In the genomic region with DNA sequence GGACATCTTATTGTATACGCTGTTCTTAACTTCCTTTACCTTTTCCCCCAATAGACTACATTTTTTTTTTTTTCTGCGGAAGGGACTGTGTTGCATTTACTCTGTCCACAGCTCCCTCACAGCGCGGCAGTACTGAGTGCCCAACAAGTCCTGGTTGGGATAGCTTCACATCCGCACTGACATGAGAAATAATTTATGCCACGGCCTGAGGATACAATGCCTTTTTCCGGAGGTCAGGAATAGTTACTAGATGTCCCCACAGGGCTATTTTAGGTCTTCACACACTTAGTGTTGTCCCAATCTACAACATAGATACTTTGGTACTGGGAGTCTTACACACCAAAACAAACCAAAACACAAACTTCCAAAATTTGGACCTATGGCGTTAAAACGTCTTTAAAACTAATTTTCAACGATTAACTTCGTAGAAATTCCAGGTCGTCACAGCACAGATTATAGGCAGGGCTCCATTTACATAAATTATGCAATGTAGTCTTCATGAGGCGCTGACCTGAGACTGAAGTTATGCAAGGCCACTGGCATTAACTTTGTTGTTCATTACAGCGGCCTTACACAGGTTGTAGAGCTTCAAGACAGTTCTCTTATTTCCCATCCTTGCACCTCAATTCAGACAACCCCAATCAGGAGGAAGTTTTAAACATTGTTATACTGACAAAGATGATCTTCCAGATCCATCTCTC, we compare ENCODE assay signal across 2 cellular contexts.
TF ChIP-seq lines count a peak whose summit lies in the region.

No MANE protein-coding gene starts in this region.

TF ChIP-seq in K562, 482 proteins besides CTCF, POLR2A, EP300 and RAD21 (continued from another document and continues in another):
- TF ChIP-seq, protein P1, sequence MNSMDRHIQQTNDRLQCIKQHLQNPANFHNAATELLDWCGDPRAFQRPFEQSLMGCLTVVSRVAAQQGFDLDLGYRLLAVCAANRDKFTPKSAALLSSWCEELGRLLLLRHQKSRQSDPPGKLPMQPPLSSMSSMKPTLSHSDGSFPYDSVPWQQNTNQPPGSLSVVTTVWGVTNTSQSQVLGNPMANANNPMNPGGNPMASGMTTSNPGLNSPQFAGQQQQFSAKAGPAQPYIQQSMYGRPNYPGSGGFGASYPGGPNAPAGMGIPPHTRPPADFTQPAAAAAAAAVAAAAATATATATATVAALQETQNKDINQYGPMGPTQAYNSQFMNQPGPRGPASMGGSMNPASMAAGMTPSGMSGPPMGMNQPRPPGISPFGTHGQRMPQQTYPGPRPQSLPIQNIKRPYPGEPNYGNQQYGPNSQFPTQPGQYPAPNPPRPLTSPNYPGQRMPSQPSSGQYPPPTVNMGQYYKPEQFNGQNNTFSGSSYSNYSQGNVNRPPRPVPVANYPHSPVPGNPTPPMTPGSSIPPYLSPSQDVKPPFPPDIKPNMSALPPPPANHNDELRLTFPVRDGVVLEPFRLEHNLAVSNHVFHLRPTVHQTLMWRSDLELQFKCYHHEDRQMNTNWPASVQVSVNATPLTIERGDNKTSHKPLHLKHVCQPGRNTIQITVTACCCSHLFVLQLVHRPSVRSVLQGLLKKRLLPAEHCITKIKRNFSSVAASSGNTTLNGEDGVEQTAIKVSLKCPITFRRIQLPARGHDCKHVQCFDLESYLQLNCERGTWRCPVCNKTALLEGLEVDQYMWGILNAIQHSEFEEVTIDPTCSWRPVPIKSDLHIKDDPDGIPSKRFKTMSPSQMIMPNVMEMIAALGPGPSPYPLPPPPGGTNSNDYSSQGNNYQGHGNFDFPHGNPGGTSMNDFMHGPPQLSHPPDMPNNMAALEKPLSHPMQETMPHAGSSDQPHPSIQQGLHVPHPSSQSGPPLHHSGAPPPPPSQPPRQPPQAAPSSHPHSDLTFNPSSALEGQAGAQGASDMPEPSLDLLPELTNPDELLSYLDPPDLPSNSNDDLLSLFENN (IDR thresholded peaks at IDR 0.05; ENCODE audit: low read depth in 2 of 2, low read length in 2 of 2) = no peak
- TF ChIP-seq THRB (CRISPR knock-in tag; conservative IDR thresholded peaks at IDR 0.05) (no peak), ZNF561 (CRISPR knock-in tag; conservative IDR thresholded peaks at IDR 0.05) (no peak), EHMT2 (IDR thresholded peaks at IDR 0.05) (no peak), CHD4 (IDR thresholded peaks at IDR 0.05; ENCODE audit: insufficient read depth, insufficient replicate concordance, low read depth, low read length, poor library complexity, severe bottlenecking) (no peak), ZNF316 (IDR thresholded peaks at IDR 0.05) (no peak), SETDB1 (IDR thresholded peaks at IDR 0.05; ENCODE audit: low read length) (no peak), POLR2B (IDR thresholded peaks at IDR 0.05; ENCODE audit: low read depth, partially characterized antibody) (no peak), ZNF592 (IDR thresholded peaks at IDR 0.05) (peak; percentile 51; the same call in 1 of the 2 replicates), ZNF551 (CRISPR knock-in tag; IDR thresholded peaks at IDR 0.05) (no peak)
- TF ChIP-seq, protein P2, sequence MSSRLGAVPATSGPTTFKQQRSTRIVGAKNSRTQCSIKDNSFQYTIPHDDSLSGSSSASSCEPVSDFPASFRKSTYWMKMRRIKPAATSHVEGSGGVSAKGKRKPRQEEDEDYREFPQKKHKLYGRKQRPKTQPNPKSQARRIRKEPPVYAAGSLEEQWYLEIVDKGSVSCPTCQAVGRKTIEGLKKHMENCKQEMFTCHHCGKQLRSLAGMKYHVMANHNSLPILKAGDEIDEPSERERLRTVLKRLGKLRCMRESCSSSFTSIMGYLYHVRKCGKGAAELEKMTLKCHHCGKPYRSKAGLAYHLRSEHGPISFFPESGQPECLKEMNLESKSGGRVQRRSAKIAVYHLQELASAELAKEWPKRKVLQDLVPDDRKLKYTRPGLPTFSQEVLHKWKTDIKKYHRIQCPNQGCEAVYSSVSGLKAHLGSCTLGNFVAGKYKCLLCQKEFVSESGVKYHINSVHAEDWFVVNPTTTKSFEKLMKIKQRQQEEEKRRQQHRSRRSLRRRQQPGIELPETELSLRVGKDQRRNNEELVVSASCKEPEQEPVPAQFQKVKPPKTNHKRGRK (tag; IDR thresholded peaks at IDR 0.05) = 0 out of 2 replicates have a peak, but pooled peaks have one; percentile 12
- TF ChIP-seq, protein P3, sequence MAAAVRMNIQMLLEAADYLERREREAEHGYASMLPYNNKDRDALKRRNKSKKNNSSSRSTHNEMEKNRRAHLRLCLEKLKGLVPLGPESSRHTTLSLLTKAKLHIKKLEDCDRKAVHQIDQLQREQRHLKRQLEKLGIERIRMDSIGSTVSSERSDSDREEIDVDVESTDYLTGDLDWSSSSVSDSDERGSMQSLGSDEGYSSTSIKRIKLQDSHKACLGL (CRISPR knock-in tag; IDR thresholded peaks at IDR 0.05; ENCODE audit: borderline replicate concordance, poor library complexity, severe bottlenecking) = no peak

TF ChIP-seq in HepG2, 621 proteins besides CTCF, POLR2A, EP300 and RAD21 (continued from another document and continues in another):
- TF ChIP-seq MNT (IDR thresholded peaks at IDR 0.05) = no peak
- no peak for TF ChIP-seq FOXP1 (IDR thresholded peaks at IDR 0.05)
- TF ChIP-seq FOXP1 (CRISPR knock-in tag; IDR thresholded peaks at IDR 0.05) = 0 out of 2 replicates have a peak, but pooled peaks have one; percentile 27
- TF ChIP-seq GRHL1 (CRISPR knock-in tag; conservative IDR thresholded peaks at IDR 0.05) = no peak
- TF ChIP-seq, protein P4, sequence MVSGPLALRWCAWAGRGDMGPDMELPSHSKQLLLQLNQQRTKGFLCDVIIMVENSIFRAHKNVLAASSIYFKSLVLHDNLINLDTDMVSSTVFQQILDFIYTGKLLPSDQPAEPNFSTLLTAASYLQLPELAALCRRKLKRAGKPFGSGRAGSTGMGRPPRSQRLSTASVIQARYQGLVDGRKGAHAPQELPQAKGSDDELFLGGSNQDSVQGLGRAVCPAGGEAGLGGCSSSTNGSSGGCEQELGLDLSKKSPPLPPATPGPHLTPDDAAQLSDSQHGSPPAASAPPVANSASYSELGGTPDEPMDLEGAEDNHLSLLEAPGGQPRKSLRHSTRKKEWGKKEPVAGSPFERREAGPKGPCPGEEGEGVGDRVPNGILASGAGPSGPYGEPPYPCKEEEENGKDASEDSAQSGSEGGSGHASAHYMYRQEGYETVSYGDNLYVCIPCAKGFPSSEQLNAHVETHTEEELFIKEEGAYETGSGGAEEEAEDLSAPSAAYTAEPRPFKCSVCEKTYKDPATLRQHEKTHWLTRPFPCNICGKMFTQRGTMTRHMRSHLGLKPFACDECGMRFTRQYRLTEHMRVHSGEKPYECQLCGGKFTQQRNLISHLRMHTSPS (CRISPR knock-in tag; IDR thresholded peaks at IDR 0.05; ENCODE audit: low read depth) = no peak
- peak; percentile 11; the same call in 1 of the 2 replicates for TF ChIP-seq FOXC1 (CRISPR knock-in tag; IDR thresholded peaks at IDR 0.05; ENCODE audit: borderline replicate concordance)
- no peak for TF ChIP-seq SETDB1 (CRISPR knock-in tag; IDR thresholded peaks at IDR 0.05; ENCODE audit: borderline replicate concordance)
- no peak for TF ChIP-seq U2AF1 (optimal IDR thresholded peaks at IDR 0.05; ENCODE audit: low read depth, low read length)
- no peak for TF ChIP-seq KLF16 (CRISPR knock-in tag; IDR thresholded peaks at IDR 0.05)
- TF ChIP-seq ARNTL (CRISPR knock-in tag; IDR thresholded peaks at IDR 0.05) = no peak
- TF ChIP-seq ELF4 (CRISPR knock-in tag; IDR thresholded peaks at IDR 0.05; ENCODE audit: borderline replicate concordance) = no peak
- TF ChIP-seq SIN3A (IDR thresholded peaks at IDR 0.05; ENCODE audit: borderline replicate concordance, low read depth, low read length) = no peak
- no peak for TF ChIP-seq ZNF513 (CRISPR knock-in tag; conservative IDR thresholded peaks at IDR 0.05)
- TF ChIP-seq CEBPG (CRISPR knock-in tag; IDR thresholded peaks at IDR 0.05) = peak; percentile 85
- TF ChIP-seq ZSCAN9 (CRISPR knock-in tag; IDR thresholded peaks at IDR 0.05; ENCODE audit: borderline replicate concordance) = no peak
- TF ChIP-seq ZNF550 (CRISPR knock-in tag; IDR thresholded peaks at IDR 0.05; ENCODE audit: borderline replicate concordance) = no peak
- TF ChIP-seq IRF2 (CRISPR knock-in tag; IDR thresholded peaks at IDR 0.05) = no peak
- TF ChIP-seq, protein P5, sequence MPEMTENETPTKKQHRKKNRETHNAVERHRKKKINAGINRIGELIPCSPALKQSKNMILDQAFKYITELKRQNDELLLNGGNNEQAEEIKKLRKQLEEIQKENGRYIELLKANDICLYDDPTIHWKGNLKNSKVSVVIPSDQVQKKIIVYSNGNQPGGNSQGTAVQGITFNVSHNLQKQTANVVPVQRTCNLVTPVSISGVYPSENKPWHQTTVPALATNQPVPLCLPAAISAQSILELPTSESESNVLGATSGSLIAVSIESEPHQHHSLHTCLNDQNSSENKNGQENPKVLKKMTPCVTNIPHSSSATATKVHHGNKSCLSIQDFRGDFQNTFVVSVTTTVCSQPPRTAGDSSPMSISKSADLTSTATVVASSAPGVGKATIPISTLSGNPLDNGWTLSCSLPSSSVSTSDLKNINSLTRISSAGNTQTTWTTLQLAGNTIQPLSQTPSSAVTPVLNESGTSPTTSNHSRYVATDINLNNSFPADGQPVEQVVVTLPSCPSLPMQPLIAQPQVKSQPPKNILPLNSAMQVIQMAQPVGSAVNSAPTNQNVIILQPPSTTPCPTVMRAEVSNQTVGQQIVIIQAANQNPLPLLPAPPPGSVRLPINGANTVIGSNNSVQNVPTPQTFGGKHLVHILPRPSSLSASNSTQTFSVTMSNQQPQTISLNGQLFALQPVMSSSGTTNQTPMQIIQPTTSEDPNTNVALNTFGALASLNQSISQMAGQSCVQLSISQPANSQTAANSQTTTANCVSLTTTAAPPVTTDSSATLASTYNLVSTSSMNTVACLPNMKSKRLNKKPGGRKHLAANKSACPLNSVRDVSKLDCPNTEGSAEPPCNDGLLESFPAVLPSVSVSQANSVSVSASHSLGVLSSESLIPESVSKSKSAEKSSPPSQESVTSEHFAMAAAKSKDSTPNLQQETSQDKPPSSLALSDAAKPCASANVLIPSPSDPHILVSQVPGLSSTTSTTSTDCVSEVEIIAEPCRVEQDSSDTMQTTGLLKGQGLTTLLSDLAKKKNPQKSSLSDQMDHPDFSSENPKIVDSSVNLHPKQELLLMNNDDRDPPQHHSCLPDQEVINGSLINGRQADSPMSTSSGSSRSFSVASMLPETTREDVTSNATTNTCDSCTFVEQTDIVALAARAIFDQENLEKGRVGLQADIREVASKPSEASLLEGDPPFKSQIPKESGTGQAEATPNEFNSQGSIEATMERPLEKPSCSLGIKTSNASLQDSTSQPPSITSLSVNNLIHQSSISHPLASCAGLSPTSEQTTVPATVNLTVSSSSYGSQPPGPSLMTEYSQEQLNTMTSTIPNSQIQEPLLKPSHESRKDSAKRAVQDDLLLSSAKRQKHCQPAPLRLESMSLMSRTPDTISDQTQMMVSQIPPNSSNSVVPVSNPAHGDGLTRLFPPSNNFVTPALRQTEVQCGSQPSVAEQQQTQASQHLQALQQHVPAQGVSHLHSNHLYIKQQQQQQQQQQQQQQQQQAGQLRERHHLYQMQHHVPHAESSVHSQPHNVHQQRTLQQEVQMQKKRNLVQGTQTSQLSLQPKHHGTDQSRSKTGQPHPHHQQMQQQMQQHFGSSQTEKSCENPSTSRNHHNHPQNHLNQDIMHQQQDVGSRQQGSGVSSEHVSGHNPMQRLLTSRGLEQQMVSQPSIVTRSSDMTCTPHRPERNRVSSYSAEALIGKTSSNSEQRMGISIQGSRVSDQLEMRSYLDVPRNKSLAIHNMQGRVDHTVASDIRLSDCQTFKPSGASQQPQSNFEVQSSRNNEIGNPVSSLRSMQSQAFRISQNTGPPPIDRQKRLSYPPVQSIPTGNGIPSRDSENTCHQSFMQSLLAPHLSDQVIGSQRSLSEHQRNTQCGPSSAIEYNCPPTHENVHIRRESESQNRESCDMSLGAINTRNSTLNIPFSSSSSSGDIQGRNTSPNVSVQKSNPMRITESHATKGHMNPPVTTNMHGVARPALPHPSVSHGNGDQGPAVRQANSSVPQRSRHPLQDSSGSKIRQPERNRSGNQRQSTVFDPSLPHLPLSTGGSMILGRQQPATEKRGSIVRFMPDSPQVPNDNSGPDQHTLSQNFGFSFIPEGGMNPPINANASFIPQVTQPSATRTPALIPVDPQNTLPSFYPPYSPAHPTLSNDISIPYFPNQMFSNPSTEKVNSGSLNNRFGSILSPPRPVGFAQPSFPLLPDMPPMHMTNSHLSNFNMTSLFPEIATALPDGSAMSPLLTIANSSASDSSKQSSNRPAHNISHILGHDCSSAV (CRISPR knock-in tag; IDR thresholded peaks at IDR 0.05; ENCODE audit: borderline replicate concordance) = no peak
- TF ChIP-seq SNAI1 (CRISPR knock-in tag; IDR thresholded peaks at IDR 0.05; ENCODE audit: borderline replicate concordance) = no peak
- no peak for TF ChIP-seq KLF15 (CRISPR knock-in tag; IDR thresholded peaks at IDR 0.05; ENCODE audit: borderline replicate concordance)
- no peak for TF ChIP-seq SIN3B (IDR thresholded peaks at IDR 0.05; ENCODE audit: low read length)
- TF ChIP-seq NFYB (CRISPR knock-in tag; IDR thresholded peaks at IDR 0.05) = no peak
